In genomic region chr12:120223458-120224303, GRCh38 we compare ENCODE assay signal across 12 cellular contexts. TPM values are rescaled to one million over a fixed set of nuclear protein-coding genes. Genes with fewer than 3 reads are reported as not detected.
A peak's percentile ranks its signal among the peaks of the same experiment; 100 is the strongest.
DNase-seq lines count a peak whose midpoint lies in the region; FAIRE-seq and TF ChIP-seq lines count a peak whose summit lies in the region.
"Had no signal": no experiment of that assay in that cellular context is flagged by ENCODE, and none has a peak within 500 bp of the region (broad histone marks: within the 10 kb centered on the region; RNA-seq: fewer than 3 reads in every experiment).

No MANE protein-coding gene starts in this region.

- no peak overlapping the region for H3K4me2 ChIP-seq in keratinocyte (ENCODE audit: control insufficient read depth, extremely low read depth, insufficient read depth, low read depth, low read length)

- H3K9me1 ChIP-seq in keratinocyte (ENCODE audit: control insufficient read depth, extremely low read depth, insufficient read depth, low read length) = no peaks in the 10 kb centered on the region

- intact Hi-C loops in ascending aorta (cut with DNase I) = no loop called here
- intact Hi-C loops in sigmoid colon (cut with DNase I) = no loop called here

- CTCF ChIA-PET in HEK293 (lab: Yijun Ruan, JAX) = interaction anchor here (0.7 to 14.3 kb wide), 2 partner anchors 12 to 37 kb away, joined by 3 to 581 read pairs; partner anchors contain the start of gene PXN

- peaks cover 97% of the 10 kb centered on the region for H3K79me2 ChIP-seq in keratinocyte (ENCODE audit: control insufficient read depth, insufficient read depth, low read length)

- no peak for TF ChIP-seq EP300 in sigmoid colon (IDR thresholded peaks at IDR 0.05)

- H3K9me3 ChIP-seq in HEK293 (ENCODE audit: control insufficient read depth, insufficient read depth, low read depth, low read length) (no peaks in the 10 kb centered on the region), ascending aorta (no peaks in the 10 kb centered on the region), keratinocyte (ENCODE audit: control insufficient read depth, low read depth, low read length) (no peaks in the 10 kb centered on the region), sigmoid colon (no peaks in the 10 kb centered on the region)
- H3K9me3 ChIP-seq: adrenal gland, vagina had no signal

- H2AFZ ChIP-seq in keratinocyte (ENCODE audit: control insufficient read depth, low read length) = no peak overlapping the region

- TF ChIP-seq POLR2A in sigmoid colon (IDR thresholded peaks at IDR 0.05) = no peak

- H3K4me3 ChIP-seq in HEK293 (ENCODE audit: low read depth, low read length) = no peak overlapping the region
- no peak overlapping the region for H3K4me3 ChIP-seq in ascending aorta
- peak overlapping the region in 2 of 3 experiments; percentile 18 to 36 for H3K4me3 ChIP-seq in keratinocyte (ENCODE audit: control insufficient read depth in 2 of 3, extremely low read depth in 1 of 3, insufficient read depth in 2 of 3, low read depth in 1 of 3, low read length in 3 of 3)
- H3K4me3 ChIP-seq in sigmoid colon = no peak overlapping the region
- H3K4me3 ChIP-seq: adrenal gland had no signal

- dilution Hi-C loops in keratinocyte (cut with MboI; ENCODE audit: extremely low pct_ligation_motif_present, low sequenced_read_pairs) = no loop called here

- 57 to 86% methylated on average over 19 of the region's 19 CpGs for WGBS in sigmoid colon, 2 donors

- peak overlapping the region; percentile 54 for H3K9ac ChIP-seq in keratinocyte (ENCODE audit: control insufficient read depth, extremely low read depth, insufficient read depth, low read length)

- H3K27me3 ChIP-seq in ascending aorta = no peaks in the 10 kb centered on the region
- no peaks in the 10 kb centered on the region for H3K27me3 ChIP-seq in keratinocyte (ENCODE audit: control insufficient read depth, extremely low read depth, insufficient read depth, low read length)
- no peaks in the 10 kb centered on the region for H3K27me3 ChIP-seq in sigmoid colon
- H3K27me3 ChIP-seq: adrenal gland, vagina had no signal

- POLR2A ChIA-PET in HEK293 (lab: Yijun Ruan, JAX) = interaction anchor here (10.5 kb wide), 1 partner anchor 23 kb away, joined by 163 read pairs; the partner anchor contains the start of gene RPLP0

- H3K4me1 ChIP-seq in HEK293 (ENCODE audit: control insufficient read depth, insufficient read depth, low read length) (peaks cover 9% of the 10 kb centered on the region), ascending aorta (peaks cover 14 to 26% of the 10 kb centered on the region in 2 donors), keratinocyte (ENCODE audit: control insufficient read depth, extremely low read depth, insufficient read depth, low read length) (peaks cover 45% of the 10 kb centered on the region), sigmoid colon (peaks cover 0 to 47% (median 39%) of the 10 kb centered on the region in 4 donors)

- no peak for TF ChIP-seq CTCF in HEK293 (tag by site-specific recombination; IDR thresholded peaks at IDR 0.05)
- no peak for TF ChIP-seq CTCF in ascending aorta (IDR thresholded peaks at IDR 0.05)
- no peak for TF ChIP-seq CTCF in keratinocyte (optimal IDR thresholded peaks at IDR 0.05 in 1 of 3, IDR thresholded peaks at IDR 0.05 in 1 of 3, conservative IDR thresholded peaks at IDR 0.05 in 1 of 3; ENCODE audit: extremely low read depth in 1 of 3, insufficient read depth in 2 of 3, low read length in 3 of 3)
- no peak for TF ChIP-seq CTCF in sigmoid colon (IDR thresholded peaks at IDR 0.05)

- FAIRE-seq in keratinocyte (lab: Jason Lieb, UNC) = no peak

- H3K27ac ChIP-seq in HEK293 (ENCODE audit: extremely low read depth, low read depth, low read length) (no peak overlapping the region), ascending aorta (peak overlapping the region; percentile 52 to 54), keratinocyte (ENCODE audit: control insufficient read depth, insufficient read depth, low read length) (peak overlapping the region; percentile 65), sigmoid colon (peak overlapping the region; percentile 59 to 76 (median 72))
- H3K27ac ChIP-seq: C4-2B, vagina had no signal

- no peak for DNase-seq in ascending aorta (ENCODE audit: low spot score in 2 of 2)
- DNase-seq in keratinocyte (ENCODE audit: low read depth, low spot score) = no peak
- DNase-seq in sigmoid colon = peak; percentile 59
- no peak for DNase-seq in MV-4-11 (lab: John Stamatoyannopoulos, UW)
- no peak for DNase-seq in hippocampal formation (lab: John Stamatoyannopoulos, UW)
- DNase-seq in DMS114 treated with DMSO at 0.1 percent for 48 hours (lab: John Stamatoyannopoulos, UW; ENCODE audit: unreplicated experiment) = no peak
- DNase-seq: activated T-cell treated with anti-CD3 and anti-CD28 coated beads, Interleukin-2, amount 50 U/mL, for 1 hour; stimulated activated naive B cell treated with anti-CD40 and anti-IgM and Interleukin-4, amounts not matched to agents 10 μg/mL and 1 μg/mL and 100 μg/mL, for 72 hours had no signal

- peaks cover 0 to 58% of the 10 kb centered on the region in 2 experiments; a peak in 1 of 3 replicates for H3K36me3 ChIP-seq in HEK293 (ENCODE audit: control insufficient read depth in 2 of 2, insufficient read depth in 1 of 2, low read length in 2 of 2)
- H3K36me3 ChIP-seq in ascending aorta = peaks cover 64 to 67% of the 10 kb centered on the region in 2 donors
- H3K36me3 ChIP-seq in keratinocyte (ENCODE audit: control insufficient read depth in 2 of 2, extremely low read depth in 1 of 2, insufficient read depth in 2 of 2, low read length in 2 of 2) = peaks cover 54 to 79% of the 10 kb centered on the region in 2 experiments
- H3K36me3 ChIP-seq in sigmoid colon = peaks cover 48 to 64% (median 51%) of the 10 kb centered on the region in 4 donors

- peaks cover 22% of the 10 kb centered on the region for H4K20me1 ChIP-seq in keratinocyte (ENCODE audit: control insufficient read depth, extremely low read depth, insufficient read depth, low read length)

TF ChIP-seq in HEK293, 187 proteins besides CTCF, POLR2A, EP300 and RAD21:
- TF ChIP-seq ZFP69B (tag by site-specific recombination; IDR thresholded peaks at IDR 0.05) = peak; percentile 62
- TF ChIP-seq ZNF692 (tag by site-specific recombination; IDR thresholded peaks at IDR 0.05) = peak; percentile 56; the same call in 1 of the 2 replicates
- 0 out of 2 replicates have a peak, but pooled peaks have one; percentile 28 for TF ChIP-seq ZIC2 (tag by site-specific recombination; IDR thresholded peaks at IDR 0.05)
- no peak for TF ChIP-seq KLF10 (tag by site-specific recombination; IDR thresholded peaks at IDR 0.05)

RNA-seq across cellular contexts. Expression of gene RPLP0, which starts 22.8 kb away (rescaled TPM):
- total RNA-seq in ascending aorta (2,244 TPM), sigmoid colon (1,000 to 10,000 TPM; 2,593 to 3,468 (median 2,960) TPM)
- polyA plus RNA-seq in keratinocyte (3,950 to 5,808 TPM (median 4,618 TPM) in 3 replicates), sigmoid colon (1,000 to 10,000 TPM; 3,521 to 5,499 (median 3,713) TPM)
- polyA plus RNA-seq in keratinocyte (2011; ENCODE audit: low read depth) = 2,331 TPM
- 5,109 and 6,391 TPM in 2 replicates for polyA plus RNA-seq in keratinocyte (2011; cell fraction: cytosol; rRNA removed)
- polyA plus RNA-seq in keratinocyte (2011; cell fraction: nucleus; rRNA removed) = 1,448 and 1,525 TPM in 2 replicates
- polyA plus RNA-seq in keratinocyte (2012; ENCODE audit: low replicate concordance) = 2,330 and 3,652 TPM in 2 replicates
- polyA minus RNA-seq in keratinocyte = 3,230 to 5,763 TPM (median 4,158 TPM) in 3 replicates
- 2,814 TPM for polyA minus RNA-seq in keratinocyte (2011; cell fraction: cytosol; rRNA and poly(A)+ RNA removed)
- polyA minus RNA-seq in keratinocyte (2011; cell fraction: nucleus; rRNA and poly(A)+ RNA removed) = 617 and 664 TPM in 2 replicates

RNA-seq across cellular contexts. Expression of gene GCN1, which starts 29.2 kb away (rescaled TPM):
- total RNA-seq in ascending aorta (49.0 TPM), sigmoid colon (10 to 100 TPM; 30.3 to 70.3 (median 40.4) TPM)
- polyA plus RNA-seq in keratinocyte (26.1 to 56.3 TPM (median 34.1 TPM) in 3 replicates), sigmoid colon (10 to 100 TPM in 2 of 3 donors, 1 to 10 TPM in 1; 9.2 to 43.3 (median 18.0) TPM)
- 33.4 TPM for polyA plus RNA-seq in keratinocyte (2011; ENCODE audit: low read depth)
- 21.4 and 29.2 TPM in 2 replicates for polyA plus RNA-seq in keratinocyte (2011; cell fraction: cytosol; rRNA removed)
- polyA plus RNA-seq in keratinocyte (2011; cell fraction: nucleus; rRNA removed) = 210 and 283 TPM in 2 replicates
- polyA plus RNA-seq in keratinocyte (2012; ENCODE audit: low replicate concordance) = 24.1 and 58.8 TPM in 2 replicates
- polyA minus RNA-seq in keratinocyte = 161 to 298 TPM (median 224 TPM) in 3 replicates
- polyA minus RNA-seq in keratinocyte (2011; cell fraction: cytosol; rRNA and poly(A)+ RNA removed) = 102 TPM
- polyA minus RNA-seq in keratinocyte (2011; cell fraction: nucleus; rRNA and poly(A)+ RNA removed) = 202 and 229 TPM in 2 replicates

RNA-seq across cellular contexts. Expression of gene PXN, which starts 41.8 kb away (rescaled TPM):
- total RNA-seq in ascending aorta (282 TPM), sigmoid colon (100 to 1,000 TPM in 1 of 4 donors, 10 to 100 TPM in 3; 41.0 to 127 (median 42.7) TPM)
- polyA plus RNA-seq in keratinocyte (98.7 to 224 TPM (median 114 TPM) in 3 replicates), sigmoid colon (100 to 1,000 TPM in 2 of 3 donors, 10 to 100 TPM in 1; 79.3 to 111 (median 101) TPM)
- polyA plus RNA-seq in keratinocyte (2011; ENCODE audit: low read depth) = 68.4 TPM
- polyA plus RNA-seq in keratinocyte (2011; cell fraction: cytosol; rRNA removed) = 160 and 207 TPM in 2 replicates
- 382 and 553 TPM in 2 replicates for polyA plus RNA-seq in keratinocyte (2011; cell fraction: nucleus; rRNA removed)
- polyA plus RNA-seq in keratinocyte (2012; ENCODE audit: low replicate concordance) = 102 and 393 TPM in 2 replicates
- 166 to 1,266 TPM (median 204 TPM) in 3 replicates for polyA minus RNA-seq in keratinocyte
- polyA minus RNA-seq in keratinocyte (2011; cell fraction: cytosol; rRNA and poly(A)+ RNA removed) = 149 TPM
- 171 and 252 TPM in 2 replicates for polyA minus RNA-seq in keratinocyte (2011; cell fraction: nucleus; rRNA and poly(A)+ RNA removed)

Comparison
In these comparisons a context has a peak if more than half of its experiments do, and no peak if none do; other contexts are left out.
1. H3K4me3 ChIP-seq: peak in keratinocyte (2 of 3); none in HEK293 (single experiment), ascending aorta (0 of 2) and sigmoid colon (0 of 4).